8 cellular contexts compared by ENCODE assay signal in genomic region chr1:159009704-159010361, GRCh38. TPM values are rescaled to one million over a fixed set of nuclear protein-coding genes. Genes with fewer than 3 reads are reported as not detected.
DNase-seq lines count a peak whose midpoint lies in the region; ATAC-seq, FAIRE-seq and TF ChIP-seq lines count a peak whose summit lies in the region.

TSS of gene IFI16 (plus strand) at chr1:159009907. CDS start at chr1:159014681, 4,774 bp downstream.

- H3K9me3 ChIP-seq in CD8-positive, alpha-beta T cell (ENCODE audit: low read length): no peaks in the 10 kb centered on the region
- H3K9me3 ChIP-seq in keratinocyte (ENCODE audit: control insufficient read depth, low read depth, low read length): peaks cover under 1% of the 10 kb centered on the region

- no TSS peak for BruUV-seq in MCF 10A (replicated peaks; lab: Mats Ljungman, UMichigan)

- H3K79me2 ChIP-seq in keratinocyte (ENCODE audit: control insufficient read depth, insufficient read depth, low read length): peaks cover 48% of the 10 kb centered on the region

- no peaks in the 10 kb centered on the region for H3K27me3 Mint-ChIP-seq in CD8-positive, alpha-beta T cell (ENCODE audit: low read depth)
- H3K27me3 Mint-ChIP-seq in MCF 10A (ENCODE audit: insufficient read depth, unreplicated experiment): no peaks in the 10 kb centered on the region

- no peaks in the 10 kb centered on the region for H3K9me3 Mint-ChIP-seq in CD8-positive, alpha-beta T cell
- peaks cover 10% of the 10 kb centered on the region for H3K9me3 Mint-ChIP-seq in MCF 10A (ENCODE audit: unreplicated experiment)

- TF ChIP-seq CTCF in CD8-positive, alpha-beta T cell (IDR thresholded peaks at IDR 0.05): no peak
- TF ChIP-seq CTCF in MCF 10A (IDR thresholded peaks at IDR 0.05; ENCODE audit: unreplicated experiment): no peak
- no peak for TF ChIP-seq CTCF in keratinocyte (optimal IDR thresholded peaks at IDR 0.05 in 1 of 3, IDR thresholded peaks at IDR 0.05 in 1 of 3, conservative IDR thresholded peaks at IDR 0.05 in 1 of 3; ENCODE audit: extremely low read depth in 1 of 3, insufficient read depth in 2 of 3, low read length in 3 of 3)

- H3K9ac ChIP-seq in keratinocyte (ENCODE audit: control insufficient read depth, extremely low read depth, insufficient read depth, low read length): peak within 1 kb of the TSS; percentile 93

- H3K4me3 Mint-ChIP-seq in CD8-positive, alpha-beta T cell: peak within 1 kb of the TSS; percentile 90
- peak within 1 kb of the TSS; percentile 88 for H3K4me3 Mint-ChIP-seq in MCF 10A (ENCODE audit: unreplicated experiment)

- intact Hi-C loops in CD8-positive, alpha-beta T cell (cut with DNase I, micrococcal nuclease): loop anchor here (1.0 to 10.0 kb wide), 6 partner anchors 12 to 1875 kb away; partner anchors contain the start of genes PYHIN1 (in 2 of the 2), AIM2 (in 1 of the 2) and ETV3 (in 1 of the 2)
- intact Hi-C loops in MCF 10A (cut with micrococcal nuclease): no loop called here

- peak; percentile 99 for FAIRE-seq in keratinocyte (lab: Jason Lieb, UNC)

- POLR2A ChIA-PET in CD8-positive, alpha-beta T cell (lab: Charles Lee): interaction anchor here (1.2 to 1.7 kb wide), 5 partner anchors 9 to 69 kb away, joined by 3 to 5 read pairs (median 3); partner anchors contain the start of gene AIM2
- POLR2A ChIA-PET in MCF 10A (lab: Yijun Ruan, JAX): interaction anchor here (0.6 to 4.2 kb wide), 35 partner anchors 9 to 1877 kb away, joined by 3 to 120 read pairs (median 3); a partner anchor contains a TSS

- peak within 1 kb of the TSS; percentile 38 for H2AFZ ChIP-seq in keratinocyte (ENCODE audit: control insufficient read depth, low read length)

- no peaks in the 10 kb centered on the region for H3K9me1 ChIP-seq in keratinocyte (ENCODE audit: control insufficient read depth, extremely low read depth, insufficient read depth, low read length)

- no peaks in the 10 kb centered on the region for H3K36me3 ChIP-seq in CD8-positive, alpha-beta T cell (ENCODE audit: insufficient read depth, low read length)
- peaks cover 0 to 10% of the 10 kb centered on the region in 2 experiments for H3K36me3 ChIP-seq in keratinocyte (ENCODE audit: control insufficient read depth in 2 of 2, extremely low read depth in 1 of 2, insufficient read depth in 2 of 2, low read length in 2 of 2)

- peak within 1 kb of the TSS; percentile 63 for H3K4me3 ChIP-seq in CD8-positive, alpha-beta T cell (ENCODE audit: low read depth, low read length)
- H3K4me3 ChIP-seq in keratinocyte (ENCODE audit: control insufficient read depth in 2 of 3, extremely low read depth in 1 of 3, insufficient read depth in 2 of 3, low read depth in 1 of 3, low read length in 3 of 3): peak within 1 kb of the TSS; percentile 61 to 89 (median 88)

- H3K27me3 ChIP-seq in CD8-positive, alpha-beta T cell (ENCODE audit: insufficient read depth, low read length): no peaks in the 10 kb centered on the region
- H3K27me3 ChIP-seq in keratinocyte (ENCODE audit: control insufficient read depth, extremely low read depth, insufficient read depth, low read length): no peaks in the 10 kb centered on the region

- peaks cover 29% of the 10 kb centered on the region for H3K36me3 Mint-ChIP-seq in CD8-positive, alpha-beta T cell
- H3K36me3 Mint-ChIP-seq in MCF 10A (ENCODE audit: insufficient read depth, unreplicated experiment): peaks cover 34% of the 10 kb centered on the region

- peaks cover 56% of the 10 kb centered on the region for H3K4me1 Mint-ChIP-seq in CD8-positive, alpha-beta T cell (ENCODE audit: low read depth)
- H3K4me1 Mint-ChIP-seq in MCF 10A (ENCODE audit: insufficient read depth, unreplicated experiment): peaks cover 53% of the 10 kb centered on the region

- H3K4me2 ChIP-seq in keratinocyte (ENCODE audit: control insufficient read depth, extremely low read depth, insufficient read depth, low read depth, low read length): peak within 1 kb of the TSS; percentile 92

- H3K27ac Mint-ChIP-seq in CD8-positive, alpha-beta T cell: peak within 1 kb of the TSS; percentile 93
- H3K27ac Mint-ChIP-seq in MCF 10A (ENCODE audit: low read depth, unreplicated experiment): peak within 1 kb of the TSS; percentile 97

- dilution Hi-C loops in keratinocyte (cut with MboI; ENCODE audit: extremely low pct_ligation_motif_present, low sequenced_read_pairs): no loop called here

- CTCF ChIA-PET in CD8-positive, alpha-beta T cell (lab: Charles Lee): interaction anchor here (0.7 to 2.0 kb wide), 5 partner anchors 12 to 693 kb away, joined by 3 to 11 read pairs (median 3); no protein-coding TSS in a partner anchor
- CTCF ChIA-PET in MCF 10A (lab: Yijun Ruan, JAX): interaction anchor here (0.6 to 2.2 kb wide), 11 partner anchors 10 to 1971 kb away, joined by 3 to 8 read pairs (median 4); no protein-coding TSS in a partner anchor

- H4K20me1 ChIP-seq in keratinocyte (ENCODE audit: control insufficient read depth, extremely low read depth, insufficient read depth, low read length): no peaks in the 10 kb centered on the region

- peak within 1 kb of the TSS; percentile 56 for H3K27ac ChIP-seq in CD8-positive, alpha-beta T cell (ENCODE audit: low read depth, low read length)
- H3K27ac ChIP-seq in keratinocyte (ENCODE audit: control insufficient read depth, insufficient read depth, low read length): peak within 1 kb of the TSS; percentile 96

- ATAC-seq in CD8-positive, alpha-beta T cell: peak; percentile 77
- ATAC-seq in GM19372 (IDR thresholded peaks at IDR 0.05; ENCODE audit: low read depth, unreplicated experiment): peak; percentile 51
- ATAC-seq in HG03521 (IDR thresholded peaks at IDR 0.05; ENCODE audit: unreplicated experiment): peak; percentile 71

- peak in 6 of 7 experiments; percentile 27 to 60 (median 56) for DNase-seq in CD8-positive, alpha-beta T cell
- DNase-seq in T follicular helper cell (ENCODE audit: low read depth): peak; percentile 30
- peak; percentile 99 for DNase-seq in MCF 10A (ENCODE audit: unreplicated experiment)
- DNase-seq in keratinocyte (ENCODE audit: low read depth, low spot score): peak; percentile 65
- peak; percentile 35 to 70 for DNase-seq in stimulated activated CD4-positive, alpha-beta T cell treated with anti-CD3 and anti-CD28 coated beads, Interleukin-2, amount 100 ng/mL, for 24 hours
- no peak for DNase-seq in NCI-H748 treated with DMSO at 0.1 percent for 48 hours (lab: John Stamatoyannopoulos, UW)

- H3K4me1 ChIP-seq in CD8-positive, alpha-beta T cell (ENCODE audit: insufficient read depth, low read length): peaks cover 36% of the 10 kb centered on the region
- H3K4me1 ChIP-seq in keratinocyte (ENCODE audit: control insufficient read depth, extremely low read depth, insufficient read depth, low read length): peaks cover 31% of the 10 kb centered on the region

RNA-seq across cellular contexts. Expression of gene IFI16, which starts in this region (rescaled TPM):
- 10 to 100 TPM; 26.1 to 32.1 TPM for total RNA-seq in CD8-positive, alpha-beta T cell
- total RNA-seq in MCF 10A (2022): 139 and 163 TPM in 2 replicates
- 118 to 193 TPM (median 145 TPM) in 3 replicates for polyA plus RNA-seq in keratinocyte
- 116 TPM for polyA plus RNA-seq in keratinocyte (2011; ENCODE audit: low read depth)
- polyA plus RNA-seq in keratinocyte (2011; cell fraction: cytosol; rRNA removed): 88.8 and 155 TPM in 2 replicates
- polyA plus RNA-seq in keratinocyte (2011; cell fraction: nucleus; rRNA removed): 155 and 191 TPM in 2 replicates
- 69.6 and 121 TPM in 2 replicates for polyA plus RNA-seq in keratinocyte (2012; ENCODE audit: low replicate concordance)
- 42.0 to 91.5 TPM (median 56.9 TPM) in 3 replicates for polyA minus RNA-seq in keratinocyte
- polyA minus RNA-seq in keratinocyte (2011; cell fraction: cytosol; rRNA and poly(A)+ RNA removed): 53.3 TPM
- polyA minus RNA-seq in keratinocyte (2011; cell fraction: nucleus; rRNA and poly(A)+ RNA removed): 56.6 and 94.6 TPM in 2 replicates
